ENCODE assay signal across 16 cellular contexts in the genomic region with DNA sequence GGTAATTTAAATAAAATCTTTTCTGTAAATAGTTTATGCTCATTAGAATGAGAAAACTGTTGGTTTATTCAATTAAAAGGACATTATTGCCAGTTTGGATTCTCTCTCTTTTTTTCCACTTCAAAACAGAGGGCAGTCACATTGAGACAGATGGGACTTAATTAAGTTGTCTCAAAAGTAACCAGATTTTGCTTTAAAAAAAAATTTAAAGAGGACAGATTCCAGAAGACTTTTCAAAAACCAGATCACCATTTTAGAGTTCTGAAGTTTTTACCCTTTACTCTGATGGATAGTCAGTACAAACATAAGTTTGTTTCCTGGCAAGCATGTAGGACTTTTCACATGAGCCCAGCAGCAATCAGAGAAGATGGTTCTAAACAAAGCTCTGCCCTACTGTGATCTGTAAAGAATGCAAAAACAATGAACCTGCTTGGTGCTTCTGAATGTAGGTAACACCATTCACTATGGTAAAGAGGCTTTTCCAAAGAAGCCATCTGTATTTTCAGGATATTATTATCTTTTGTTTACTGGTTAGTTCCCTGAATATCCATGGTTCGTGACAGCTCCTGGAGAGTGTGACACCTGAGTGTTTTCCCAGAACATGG.
DNase-seq lines count a peak whose midpoint lies in the region; ATAC-seq and TF ChIP-seq lines count a peak whose summit lies in the region.
"Had no signal": no experiment of that assay in that cellular context is flagged by ENCODE, and none has a peak within 500 bp of the region (broad histone marks: within the 10 kb centered on the region; RNA-seq: fewer than 3 reads in every experiment).

No MANE protein-coding gene starts in this region.

- H3K4me1 ChIP-seq in SK-N-SH (ENCODE audit: control insufficient read depth in 1 of 2, insufficient read depth in 2 of 2, low read depth in 1 of 2, low read length in 1 of 2) = peaks cover 0 to 3% of the 10 kb centered on the region in 2 experiments; a peak in 1 of 4 replicates
- H3K4me1 ChIP-seq: BLaER1 treated with 17β-estradiol and CSF1 and Interleukin-3, amounts not matched to agents 10 nM and 100 nM had no signal

- H3K9me3 ChIP-seq in SK-N-SH = no peaks in the 10 kb centered on the region

- no peak overlapping the region for H3K4me3 ChIP-seq in SK-N-SH (ENCODE audit: low read depth in 2 of 2, low read length in 1 of 2)
- H3K4me3 ChIP-seq: BLaER1 treated with 17β-estradiol and CSF1 and Interleukin-3, amounts not matched to agents 10 nM and 100 nM; GM12878; GM23248 had no signal

- H3K4me2 ChIP-seq in SK-N-SH = no peak overlapping the region
- H3K4me2 ChIP-seq: BLaER1 treated with 17β-estradiol and CSF1 and Interleukin-3, amounts not matched to agents 10 nM and 100 nM had no signal

- WGBS in SK-N-SH (ENCODE audit: low lambda C conversion rate) = 7% methylated on average over 1 of the region's 1 CpG

- no peak overlapping the region for H3K4me3 Mint-ChIP-seq in WTC11
- H3K4me3 Mint-ChIP-seq: B cell; CD8-positive, alpha-beta T cell had no signal

- POLR2A ChIA-PET in SK-N-SH (lab: Yijun Ruan, JAX) (no interaction called here), WTC11 (lab: Charles Lee) (interaction anchor here (0.6 kb wide), 1 partner anchor 32 kb away, joined by 4 read pairs; no protein-coding TSS in a partner anchor)

- no peaks in the 10 kb centered on the region for H3K27me3 Mint-ChIP-seq in WTC11 (ENCODE audit: low read depth)
- H3K27me3 Mint-ChIP-seq: B cell had no signal

- H3K27ac Mint-ChIP-seq in WTC11 = no peak overlapping the region
- H3K27ac Mint-ChIP-seq: B cell; CD8-positive, alpha-beta T cell had no signal

- no peak for DNase-seq in SK-N-SH
- peak; percentile 75 for DNase-seq in NCI-H345 (lab: John Stamatoyannopoulos, UW)
- no peak for DNase-seq in WTC11 (ENCODE audit: low spot score)
- DNase-seq in COR-L47 (lab: John Stamatoyannopoulos, UW) = no peak
- DNase-seq in GM13976 (ENCODE audit: low spot score) = no peak
- no peak for DNase-seq in left cardiac atrium
- DNase-seq: CD8-positive, alpha-beta T cell; DMS 273 treated with DMSO at 0.1 percent for 48 hours; DND-41; EL; GM23248; HCEC 1CT had no signal

- H3K9ac ChIP-seq in SK-N-SH = no peak overlapping the region
- H3K9ac ChIP-seq: BLaER1 treated with 17β-estradiol and CSF1 and Interleukin-3, amounts not matched to agents 10 nM and 100 nM; GM23248 had no signal

- H3K27ac ChIP-seq in SK-N-SH (ENCODE audit: low read depth in 2 of 2, low read length in 1 of 2) = no peak overlapping the region
- H3K27ac ChIP-seq: BLaER1 treated with 17β-estradiol and CSF1 and Interleukin-3, amounts not matched to agents 10 nM and 100 nM; GM23248 had no signal

- H3K9me3 Mint-ChIP-seq in WTC11 = peaks cover 21% of the 10 kb centered on the region

- TF ChIP-seq CTCF in SK-N-SH (IDR thresholded peaks at IDR 0.05) (no peak), WTC11 (IDR thresholded peaks at IDR 0.05) (no peak), GM13976 (IDR thresholded peaks at IDR 0.05; ENCODE audit: borderline replicate concordance, control extremely low read depth, extremely low read depth, insufficient read depth, missing control alignments) (no peak)

- H4K20me1 ChIP-seq in SK-N-SH (ENCODE audit: insufficient read depth) = no peaks in the 10 kb centered on the region
- H4K20me1 ChIP-seq: BLaER1 treated with 17β-estradiol and CSF1 and Interleukin-3, amounts not matched to agents 10 nM and 100 nM had no signal

- ATAC-seq in SK-N-SH treated with all-trans-retinoic acid at 6 μM for 48 hours (no peak), WTC11 (peak; percentile 59), left cardiac atrium (no peak)
- ATAC-seq: CD8-positive, alpha-beta T cell; GM12878 had no signal

- no peak overlapping the region for H2AFZ ChIP-seq in SK-N-SH (ENCODE audit: low read depth)
- H2AFZ ChIP-seq: GM23248 had no signal

- peaks cover 11% of the 10 kb centered on the region for H3K36me3 Mint-ChIP-seq in WTC11
- H3K36me3 Mint-ChIP-seq: CD8-positive, alpha-beta T cell had no signal

- H3K9me2 ChIP-seq in SK-N-SH = no peaks in the 10 kb centered on the region

- H3K79me2 ChIP-seq in SK-N-SH (ENCODE audit: insufficient read depth) = no peaks in the 10 kb centered on the region

- no peaks in the 10 kb centered on the region for H3K36me3 ChIP-seq in SK-N-SH (replicated peaks in 1 of 2; ENCODE audit: control insufficient read depth in 1 of 2, insufficient read depth in 2 of 2, low read length in 1 of 2)
- H3K36me3 ChIP-seq: BLaER1 treated with 17β-estradiol and CSF1 and Interleukin-3, amounts not matched to agents 10 nM and 100 nM had no signal

- intact Hi-C loops in left cardiac atrium (cut with DNase I) = no loop called here

- no peak for TF ChIP-seq RAD21 in SK-N-SH (IDR thresholded peaks at IDR 0.05; ENCODE audit: low read length)

- in situ Hi-C loops in GM13976 (cut with MboI; ENCODE audit: low sequenced_read_pairs, unreplicated experiment) = no loop called here

- H3K27me3 ChIP-seq in SK-N-SH (ENCODE audit: insufficient read depth) = no peaks in the 10 kb centered on the region
- H3K27me3 ChIP-seq: BLaER1 treated with 17β-estradiol and CSF1 and Interleukin-3, amounts not matched to agents 10 nM and 100 nM had no signal

- H3K4me1 Mint-ChIP-seq in WTC11 = peaks cover 17% of the 10 kb centered on the region
- H3K4me1 Mint-ChIP-seq: B cell had no signal

- TF ChIP-seq EP300 in SK-N-SH (IDR thresholded peaks at IDR 0.05; ENCODE audit: borderline replicate concordance in 1 of 2, low read depth in 1 of 2, low read length in 1 of 2) = no peak; a peak in 1 of 4 replicates

- no peaks in the 10 kb centered on the region for H3F3A ChIP-seq in SK-N-SH (replicated peaks; ENCODE audit: insufficient read depth)

- CTCF ChIA-PET in SK-N-SH (lab: Yijun Ruan, JAX) (interaction anchor here (0.9 to 1.8 kb wide), 3 partner anchors 11 to 364 kb away, joined by 3 to 4 read pairs (median 4); no protein-coding TSS in a partner anchor), WTC11 (lab: Charles Lee) (interaction anchor here (0.8 kb wide), 1 partner anchor 39 kb away, joined by 3 read pairs; no protein-coding TSS in a partner anchor)

TF ChIP-seq in SK-N-SH treated with all-trans-retinoic acid at 6 μM for 48 hours, 23 proteins besides CTCF, POLR2A, EP300 and RAD21 (continues in another document):
- peak; percentile 73 for TF ChIP-seq TCF4 (CRISPR knock-in tag; IDR thresholded peaks at IDR 0.05; ENCODE audit: borderline replicate concordance)
- TF ChIP-seq, protein P1, sequence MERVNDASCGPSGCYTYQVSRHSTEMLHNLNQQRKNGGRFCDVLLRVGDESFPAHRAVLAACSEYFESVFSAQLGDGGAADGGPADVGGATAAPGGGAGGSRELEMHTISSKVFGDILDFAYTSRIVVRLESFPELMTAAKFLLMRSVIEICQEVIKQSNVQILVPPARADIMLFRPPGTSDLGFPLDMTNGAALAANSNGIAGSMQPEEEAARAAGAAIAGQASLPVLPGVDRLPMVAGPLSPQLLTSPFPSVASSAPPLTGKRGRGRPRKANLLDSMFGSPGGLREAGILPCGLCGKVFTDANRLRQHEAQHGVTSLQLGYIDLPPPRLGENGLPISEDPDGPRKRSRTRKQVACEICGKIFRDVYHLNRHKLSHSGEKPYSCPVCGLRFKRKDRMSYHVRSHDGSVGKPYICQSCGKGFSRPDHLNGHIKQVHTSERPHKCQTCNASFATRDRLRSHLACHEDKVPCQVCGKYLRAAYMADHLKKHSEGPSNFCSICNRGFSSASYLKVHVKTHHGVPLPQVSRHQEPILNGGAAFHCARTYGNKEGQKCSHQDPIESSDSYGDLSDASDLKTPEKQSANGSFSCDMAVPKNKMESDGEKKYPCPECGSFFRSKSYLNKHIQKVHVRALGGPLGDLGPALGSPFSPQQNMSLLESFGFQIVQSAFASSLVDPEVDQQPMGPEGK (CRISPR knock-in tag; IDR thresholded peaks at IDR 0.05; ENCODE audit: borderline replicate concordance) = no peak

TF ChIP-seq in SK-N-SH, 30 proteins besides CTCF, POLR2A, EP300 and RAD21 (continues in another document):
- TF ChIP-seq GABPA (IDR thresholded peaks at IDR 0.05; ENCODE audit: low read depth) (no peak), EZH2phosphoT487 (IDR thresholded peaks at IDR 0.05; ENCODE audit: borderline replicate concordance, low read depth) (no peak), SMC3 (IDR thresholded peaks at IDR 0.05; ENCODE audit: low read depth, low read length) (no peak), FOSL2 (IDR thresholded peaks at IDR 0.05; ENCODE audit: borderline replicate concordance, low read depth) (no peak), NFIC (IDR thresholded peaks at IDR 0.05; ENCODE audit: borderline replicate concordance) (no peak), SIN3A (IDR thresholded peaks at IDR 0.05; ENCODE audit: borderline replicate concordance, low read depth, low read length) (no peak), JUND (IDR thresholded peaks at IDR 0.05) (no peak)
- TF ChIP-seq, protein P2, sequence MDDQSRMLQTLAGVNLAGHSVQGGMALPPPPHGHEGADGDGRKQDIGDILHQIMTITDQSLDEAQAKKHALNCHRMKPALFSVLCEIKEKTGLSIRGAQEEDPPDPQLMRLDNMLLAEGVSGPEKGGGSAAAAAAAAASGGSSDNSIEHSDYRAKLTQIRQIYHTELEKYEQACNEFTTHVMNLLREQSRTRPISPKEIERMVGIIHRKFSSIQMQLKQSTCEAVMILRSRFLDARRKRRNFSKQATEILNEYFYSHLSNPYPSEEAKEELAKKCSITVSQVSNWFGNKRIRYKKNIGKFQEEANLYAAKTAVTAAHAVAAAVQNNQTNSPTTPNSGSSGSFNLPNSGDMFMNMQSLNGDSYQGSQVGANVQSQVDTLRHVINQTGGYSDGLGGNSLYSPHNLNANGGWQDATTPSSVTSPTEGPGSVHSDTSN (IDR thresholded peaks at IDR 0.05) = no peak

TF ChIP-seq in WTC11, 78 proteins besides CTCF, POLR2A, EP300 and RAD21 (continues in another document):
- TF ChIP-seq, protein P3, sequence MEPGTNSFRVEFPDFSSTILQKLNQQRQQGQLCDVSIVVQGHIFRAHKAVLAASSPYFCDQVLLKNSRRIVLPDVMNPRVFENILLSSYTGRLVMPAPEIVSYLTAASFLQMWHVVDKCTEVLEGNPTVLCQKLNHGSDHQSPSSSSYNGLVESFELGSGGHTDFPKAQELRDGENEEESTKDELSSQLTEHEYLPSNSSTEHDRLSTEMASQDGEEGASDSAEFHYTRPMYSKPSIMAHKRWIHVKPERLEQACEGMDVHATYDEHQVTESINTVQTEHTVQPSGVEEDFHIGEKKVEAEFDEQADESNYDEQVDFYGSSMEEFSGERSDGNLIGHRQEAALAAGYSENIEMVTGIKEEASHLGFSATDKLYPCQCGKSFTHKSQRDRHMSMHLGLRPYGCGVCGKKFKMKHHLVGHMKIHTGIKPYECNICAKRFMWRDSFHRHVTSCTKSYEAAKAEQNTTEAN (CRISPR knock-in tag; IDR thresholded peaks at IDR 0.05) = no peak
- TF ChIP-seq, protein P4, sequence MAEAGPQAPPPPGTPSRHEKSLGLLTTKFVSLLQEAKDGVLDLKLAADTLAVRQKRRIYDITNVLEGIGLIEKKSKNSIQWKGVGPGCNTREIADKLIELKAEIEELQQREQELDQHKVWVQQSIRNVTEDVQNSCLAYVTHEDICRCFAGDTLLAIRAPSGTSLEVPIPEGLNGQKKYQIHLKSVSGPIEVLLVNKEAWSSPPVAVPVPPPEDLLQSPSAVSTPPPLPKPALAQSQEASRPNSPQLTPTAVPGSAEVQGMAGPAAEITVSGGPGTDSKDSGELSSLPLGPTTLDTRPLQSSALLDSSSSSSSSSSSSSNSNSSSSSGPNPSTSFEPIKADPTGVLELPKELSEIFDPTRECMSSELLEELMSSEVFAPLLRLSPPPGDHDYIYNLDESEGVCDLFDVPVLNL (CRISPR knock-in tag; IDR thresholded peaks at IDR 0.05; ENCODE audit: borderline replicate concordance, low read depth) = no peak
